8 cellular contexts compared by ENCODE assay signal in the genomic region with DNA sequence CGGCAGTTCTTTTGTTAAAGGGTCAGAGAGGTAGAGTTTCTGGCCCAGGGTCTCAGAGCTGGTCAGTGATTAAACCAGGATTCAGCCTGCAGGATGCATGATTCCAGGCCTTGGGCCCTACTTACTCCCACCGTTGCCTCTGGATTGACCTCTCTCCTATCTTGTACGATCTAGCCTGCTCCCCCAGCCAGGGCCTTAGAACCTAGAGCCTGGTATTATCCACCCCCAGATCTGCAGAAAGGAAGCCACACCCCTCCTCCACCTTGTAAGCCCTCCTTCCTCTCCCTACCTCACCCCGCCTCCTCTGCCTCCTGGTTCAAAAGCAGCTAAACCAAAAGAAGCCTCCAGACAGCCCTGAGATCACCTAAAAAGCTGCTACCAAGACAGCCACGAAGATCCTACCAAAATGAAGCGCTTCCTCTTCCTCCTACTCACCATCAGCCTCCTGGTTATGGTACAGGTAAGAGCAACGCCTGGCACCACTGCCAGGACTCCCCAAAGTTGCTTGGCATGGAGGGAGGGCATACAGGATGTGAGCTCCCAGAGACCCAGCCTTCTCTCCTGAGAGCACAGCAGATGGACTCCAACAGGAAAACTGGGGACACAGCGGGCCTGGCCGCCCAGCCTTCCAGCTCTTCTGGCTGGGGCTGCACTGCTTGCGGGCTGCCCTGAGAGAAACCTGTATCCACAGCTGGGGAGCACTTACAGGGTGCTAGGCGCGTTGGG. TPM values are rescaled to one million over a fixed set of nuclear protein-coding genes. Genes with fewer than 3 reads are reported as not detected.
DNase-seq lines count a peak whose midpoint lies in the region; ATAC-seq, FAIRE-seq and TF ChIP-seq lines count a peak whose summit lies in the region.

A gene with protein sequence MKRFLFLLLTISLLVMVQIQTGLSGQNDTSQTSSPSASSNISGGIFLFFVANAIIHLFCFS (plus strand): TSS at position 347 of the 726 bp plus-strand sequence. CDS start 60 bp downstream, at position 407.

- peak within 1 kb of the TSS in 3 of 5 donors; percentile 1 to 25 (median 2) for H3K9ac ChIP-seq in subcutaneous abdominal adipose tissue (ENCODE audit: low read length in 5 of 5)

- intact Hi-C loops in lower lobe of right lung (cut with DNase I): no loop called here

- FAIRE-seq in GM12892 (lab: Jason Lieb, UNC): peak; percentile 99

- H3K27ac ChIP-seq in HL-60 (replicated peaks) (peak within 1 kb of the TSS; percentile 42), lower lobe of right lung (peak within 1 kb of the TSS; percentile 71), subcutaneous abdominal adipose tissue (ENCODE audit: low read depth, low read length) (no peak within 1 kb of the TSS)

- H3K4me1 ChIP-seq in lower lobe of right lung (peaks cover 41% of the 10 kb centered on the region), subcutaneous abdominal adipose tissue (ENCODE audit: control insufficient read depth in 5 of 5, insufficient read depth in 5 of 5, low read length in 5 of 5) (peaks cover 9 to 48% (median 25%) of the 10 kb centered on the region in 5 donors)

- DNase-seq in GM12892 (ENCODE audit: insufficient read length) (peak; percentile 76), HL-60 (ENCODE audit: low read depth in 1 of 2, low spot score in 1 of 2) (peak; percentile 38 to 44), lower lobe of right lung (no peak), cortex of kidney (lab: John Stamatoyannopoulos, UW) (no peak), NCI-H2029 treated with DMSO at 0.1 percent for 48 hours (lab: John Stamatoyannopoulos, UW) (no peak)

- peak; percentile 81 for TF ChIP-seq POLR2A in GM12892 (IDR thresholded peaks at IDR 0.05; ENCODE audit: low read depth, low read length)

- H3K4me3 ChIP-seq in HL-60 (replicated peaks; ENCODE audit: insufficient read depth, low read length) (no peak within 1 kb of the TSS), lower lobe of right lung (peak within 1 kb of the TSS; percentile 58), subcutaneous abdominal adipose tissue (ENCODE audit: low read depth in 1 of 5, low read length in 5 of 5) (peak within 1 kb of the TSS in 2 of 5 donors; percentile 28)

- no peaks in the 10 kb centered on the region for H3K27me3 ChIP-seq in HL-60 (ENCODE audit: insufficient read depth, poor library complexity, severe bottlenecking)
- no peaks in the 10 kb centered on the region for H3K27me3 ChIP-seq in lower lobe of right lung (ENCODE audit: low read depth)
- peaks cover 0 to 5% (median 0%) of the 10 kb centered on the region in 5 donors for H3K27me3 ChIP-seq in subcutaneous abdominal adipose tissue (ENCODE audit: control insufficient read depth in 5 of 5, insufficient read depth in 4 of 5, low read length in 5 of 5)

- TF ChIP-seq CTCF in HL-60 (IDR thresholded peaks at IDR 0.05; ENCODE audit: insufficient read depth, low read length): no peak
- TF ChIP-seq CTCF in lower lobe of right lung (IDR thresholded peaks at IDR 0.05): no peak

- POLR2A ChIA-PET in activated CD8-positive, alpha-beta memory T cell treated with anti-CD3 and anti-CD28 coated beads for 36 hours (lab: Charles Lee): interaction anchor here (0.9 to 5.2 kb wide), 8 partner anchors 8 to 183 kb away, joined by 3 to 57 read pairs (median 5); partner anchors contain the start of genes CEP85 and SH3BGRL3

- ATAC-seq in lower lobe of right lung (peak; percentile 27 to 29), HG02759 (IDR thresholded peaks at IDR 0.05; ENCODE audit: unreplicated experiment) (no peak)

- H3K36me3 ChIP-seq in lower lobe of right lung: peaks cover 8% of the 10 kb centered on the region
- H3K36me3 ChIP-seq in subcutaneous abdominal adipose tissue (ENCODE audit: control insufficient read depth in 5 of 5, insufficient read depth in 5 of 5, low read length in 5 of 5): no peaks in the 10 kb centered on the region

- CTCF ChIA-PET in activated CD8-positive, alpha-beta memory T cell treated with anti-CD3 and anti-CD28 coated beads for 36 hours (lab: Charles Lee): interaction anchor here (0.6 to 9.2 kb wide), 11 partner anchors 10 to 152 kb away, joined by 3 to 144 read pairs (median 6); partner anchors contain the start of genes CEP85 and SH3BGRL3

- H3K9me3 ChIP-seq in lower lobe of right lung (no peaks in the 10 kb centered on the region), subcutaneous abdominal adipose tissue (ENCODE audit: control insufficient read depth in 5 of 5, low read length in 5 of 5) (no peaks in the 10 kb centered on the region)

RNA-seq across cellular contexts. Expression of the gene that starts here (rescaled TPM):
- 952 TPM for polyA plus RNA-seq in GM12892 (2012; ENCODE audit: missing spikeins)
- 100 to 1,000 TPM; 252 to 254 TPM for total RNA-seq in activated CD8-positive, alpha-beta memory T cell treated with anti-CD3 and anti-CD28 coated beads for 36 hours
- total RNA-seq in lower lobe of right lung: 541 TPM

Comparison
In these comparisons a context has a peak if more than half of its experiments do, and no peak if none do; other contexts are left out.
1. DNase-seq: peak in GM12892 (single experiment) and HL-60 (2 of 2); none in lower lobe of right lung (single experiment), cortex of kidney (single experiment) and NCI-H2029 treated with DMSO at 0.1 percent for 48 hours (single experiment).